Comparison of ENCODE assay signal across 14 cellular contexts in genomic region chr11:78205691-78206090, GRCh38. TPM values are rescaled to one million over a fixed set of nuclear protein-coding genes. Genes with fewer than 3 reads are reported as not detected.
DNase-seq lines count a peak whose midpoint lies in the region; ATAC-seq and TF ChIP-seq lines count a peak whose summit lies in the region.
"Had no signal": no experiment of that assay in that cellular context is flagged by ENCODE, and none has a peak within 500 bp of the region (broad histone marks: within the 10 kb centered on the region; RNA-seq: fewer than 3 reads in every experiment).

No MANE protein-coding gene starts in this region.

- peaks cover 4% of the 10 kb centered on the region for H3K36me3 Mint-ChIP-seq in T-helper 17 cell (ENCODE audit: low read depth)
- peaks cover 20% of the 10 kb centered on the region for H3K36me3 Mint-ChIP-seq in effector memory CD8-positive, alpha-beta T cell (ENCODE audit: insufficient read depth)
- peaks cover 20% of the 10 kb centered on the region for H3K36me3 Mint-ChIP-seq in activated T-helper 17 cell treated with anti-CD3 and anti-CD28 coated beads, Interleukin-2, amount 50 U/mL, for 72 hours (ENCODE audit: low read depth)

- H3K4me1 ChIP-seq in left ventricle myocardium inferior (peaks cover 14% of the 10 kb centered on the region), thymus (ENCODE audit: control insufficient read depth, insufficient read depth, low read length) (peaks cover 32% of the 10 kb centered on the region), spleen (peaks cover 0 to 21% (median 14%) of the 10 kb centered on the region in 6 donors)

- H3K4me3 Mint-ChIP-seq in T-helper 17 cell: no peak overlapping the region
- H3K4me3 Mint-ChIP-seq in effector memory CD8-positive, alpha-beta T cell: no peak overlapping the region
- no peak overlapping the region for H3K4me3 Mint-ChIP-seq in activated T-helper 17 cell treated with anti-CD3 and anti-CD28 coated beads, Interleukin-2, amount 50 U/mL, for 72 hours
- H3K4me3 Mint-ChIP-seq: GM23338 had no signal

- H3K4me3 ChIP-seq in left ventricle myocardium inferior (no peak overlapping the region), thymus (ENCODE audit: low read length) (no peak overlapping the region), spleen (no peak overlapping the region)
- H3K4me3 ChIP-seq: GM23338 had no signal

- no peaks in the 10 kb centered on the region for H3K27me3 Mint-ChIP-seq in T-helper 17 cell
- no peaks in the 10 kb centered on the region for H3K27me3 Mint-ChIP-seq in effector memory CD8-positive, alpha-beta T cell
- H3K27me3 Mint-ChIP-seq in activated T-helper 17 cell treated with anti-CD3 and anti-CD28 coated beads, Interleukin-2, amount 50 U/mL, for 72 hours: no peaks in the 10 kb centered on the region
- H3K27me3 Mint-ChIP-seq: CD4-positive, CD25-positive, alpha-beta regulatory T cell had no signal

- H3K9me3 ChIP-seq in left ventricle myocardium inferior (replicated peaks) (no peaks in the 10 kb centered on the region), T-helper 17 cell (ENCODE audit: control insufficient read depth, low read length, poor library complexity, severe bottlenecking) (no peaks in the 10 kb centered on the region), thymus (ENCODE audit: control insufficient read depth) (no peaks in the 10 kb centered on the region), spleen (no peaks in the 10 kb centered on the region)
- H3K9me3 ChIP-seq: BE2C, Caco-2 had no signal

- ATAC-seq in left ventricle myocardium superior (no peak), T-helper 17 cell (no peak)
- no peak for ATAC-seq in effector memory CD8-positive, alpha-beta T cell (replicated peaks)
- no peak for ATAC-seq in activated T-helper 17 cell treated with anti-CD3 and anti-CD28 coated beads, Interleukin-2, amount 50 U/mL, for 72 hours (replicated peaks)
- ATAC-seq: GM23338 had no signal

- H3K27ac Mint-ChIP-seq in T-helper 17 cell: peak overlapping the region; percentile 100
- peak overlapping the region; percentile 38 to 93 for H3K27ac Mint-ChIP-seq in effector memory CD8-positive, alpha-beta T cell
- no peak overlapping the region for H3K27ac Mint-ChIP-seq in activated T-helper 17 cell treated with anti-CD3 and anti-CD28 coated beads, Interleukin-2, amount 50 U/mL, for 72 hours
- H3K27ac Mint-ChIP-seq: GM23338 had no signal

- H3K27me3 ChIP-seq in left ventricle myocardium inferior (ENCODE audit: low read depth): no peaks in the 10 kb centered on the region
- no peaks in the 10 kb centered on the region for H3K27me3 ChIP-seq in thymus (ENCODE audit: control insufficient read depth, insufficient read depth)
- H3K27me3 ChIP-seq in spleen (replicated peaks in 1 of 7): no peaks in the 10 kb centered on the region
- H3K27me3 ChIP-seq: BE2C had no signal

- no peak overlapping the region for H3K27ac ChIP-seq in left ventricle myocardium inferior (replicated peaks)
- peak overlapping the region; percentile 53 for H3K27ac ChIP-seq in thymus (ENCODE audit: low read depth)
- no peak overlapping the region for H3K27ac ChIP-seq in spleen

- TF ChIP-seq POLR2A in spleen (IDR thresholded peaks at IDR 0.05): no peak

- H3K4me1 Mint-ChIP-seq in T-helper 17 cell: peaks cover 29% of the 10 kb centered on the region
- peaks cover 22 to 29% of the 10 kb centered on the region in 2 donors for H3K4me1 Mint-ChIP-seq in effector memory CD8-positive, alpha-beta T cell (ENCODE audit: low read depth in 2 of 2)
- H3K4me1 Mint-ChIP-seq in activated T-helper 17 cell treated with anti-CD3 and anti-CD28 coated beads, Interleukin-2, amount 50 U/mL, for 72 hours: peaks cover 30% of the 10 kb centered on the region

- WGBS in thymus: 98% methylated on average over 7 of the region's 7 CpGs
- WGBS in spleen, 5 donors: 94 to 97% (median 96%) methylated on average over 7 of the region's 7 CpGs

- intact Hi-C loops in left ventricle myocardium inferior (cut with micrococcal nuclease) (no loop called here), left ventricle myocardium superior (cut with micrococcal nuclease) (no loop called here), spleen (cut with DNase I; ENCODE audit: low total_unique reads) (no loop called here)

- no peaks in the 10 kb centered on the region for H3K9me3 Mint-ChIP-seq in effector memory CD8-positive, alpha-beta T cell
- no peaks in the 10 kb centered on the region for H3K9me3 Mint-ChIP-seq in activated T-helper 17 cell treated with anti-CD3 and anti-CD28 coated beads, Interleukin-2, amount 50 U/mL, for 72 hours
- H3K9me3 Mint-ChIP-seq: CD4-positive, CD25-positive, alpha-beta regulatory T cell; GM23338 had no signal

- DNase-seq in left ventricle myocardium inferior (peak; percentile 2), left ventricle myocardium superior (no peak), T-helper 17 cell (no peak), spleen (no peak)
- no peak for DNase-seq in effector memory CD8-positive, alpha-beta T cell
- DNase-seq: ACHN; BE2C; C1 segment of cervical spinal cord; Caco-2; CD4-positive, CD25-positive, alpha-beta regulatory T cell; HCEC 1CT had no signal

- no peak for TF ChIP-seq CTCF in left ventricle myocardium inferior (IDR thresholded peaks at IDR 0.05; ENCODE audit: borderline replicate concordance)
- TF ChIP-seq CTCF in spleen (IDR thresholded peaks at IDR 0.05 in 8 of 11, conservative IDR thresholded peaks at IDR 0.05 in 3 of 11): no peak

- H3K36me3 ChIP-seq in left ventricle myocardium inferior (peaks cover 37% of the 10 kb centered on the region), thymus (ENCODE audit: control insufficient read depth, insufficient read depth) (peaks cover 35% of the 10 kb centered on the region), spleen (peaks cover 0 to 72% (median 16%) of the 10 kb centered on the region in 6 donors)

RNA-seq across cellular contexts. Expression of gene USP35, which starts 17.0 kb away (rescaled TPM):
- total RNA-seq in left ventricle myocardium inferior (5.8 TPM), left ventricle myocardium superior (4.7 TPM), T-helper 17 cell (10 to 100 TPM; 10.5 to 13.4 TPM), spleen (1 to 10 TPM; 5.6 to 9.5 (median 6.5) TPM)
- polyA plus RNA-seq in thymus (13.1 TPM), spleen (1 to 10 TPM; 1.6 to 6.5 (median 1.6) TPM)
- total RNA-seq in activated T-helper 17 cell treated with anti-CD3 and anti-CD28 coated beads, Interleukin-2, amount 50 U/mL, for 72 hours: 1 to 10 TPM; 9.6 to 10.0 TPM

RNA-seq across cellular contexts. Expression of gene KCTD21, which starts 17.3 kb away (rescaled TPM):
- total RNA-seq in left ventricle myocardium inferior (8.6 TPM), left ventricle myocardium superior (8.5 TPM), T-helper 17 cell (1 to 10 TPM; 2.4 to 4.0 TPM), spleen (10 to 100 TPM in 2 of 7 donors, 1 to 10 TPM in 5; 6.0 to 13.6 (median 7.2) TPM)
- polyA plus RNA-seq in thymus (5.6 TPM), spleen (1 to 10 TPM; 1.2 to 3.4 (median 1.4) TPM)
- 1 to 10 TPM; 6.1 to 7.5 TPM for total RNA-seq in activated T-helper 17 cell treated with anti-CD3 and anti-CD28 coated beads, Interleukin-2, amount 50 U/mL, for 72 hours
